ENCODE assay signal across 8 cellular contexts in genomic region chr16:69613283-69614154, GRCh38. TPM values are rescaled to one million over a fixed set of nuclear protein-coding genes. Genes with fewer than 3 reads are reported as not detected.
DNase-seq lines count a peak whose midpoint lies in the region; ATAC-seq and TF ChIP-seq lines count a peak whose summit lies in the region.

No MANE protein-coding gene starts in this region.

- intact Hi-C loops in aorta (cut with DNase I): no loop called here

- peaks cover 4 to 5% of the 10 kb centered on the region in 2 donors for H3K4me1 ChIP-seq in aorta (ENCODE audit: control insufficient read depth in 1 of 2, insufficient read depth in 2 of 2, low read length in 2 of 2)

- no peaks in the 10 kb centered on the region for H3K36me3 ChIP-seq in aorta (ENCODE audit: control insufficient read depth in 1 of 2, insufficient read depth in 2 of 2, low read length in 1 of 2)

- H3K27ac ChIP-seq in aorta (ENCODE audit: low read depth in 1 of 2, low read length in 2 of 2): no peak overlapping the region

- H3K4me3 ChIP-seq in epithelial cell of proximal tubule (ENCODE audit: low read depth, low read length) (no peak overlapping the region), retinal pigment epithelial cell (ENCODE audit: low read length) (no peak overlapping the region), aorta (ENCODE audit: low read length in 2 of 2) (no peak overlapping the region)

- no peaks in the 10 kb centered on the region for H3K27me3 ChIP-seq in aorta (ENCODE audit: control insufficient read depth in 1 of 2, insufficient read depth in 2 of 2, low read length in 1 of 2)

- ATAC-seq in GM19025 (IDR thresholded peaks at IDR 0.05; ENCODE audit: low read depth, unreplicated experiment): peak; percentile 51
- ATAC-seq in HG03045 (IDR thresholded peaks at IDR 0.05; ENCODE audit: unreplicated experiment): no peak
- ATAC-seq in aorta (ENCODE audit: low FRiP score): no peak

- H3K9me3 ChIP-seq in aorta (ENCODE audit: control insufficient read depth, low read length): no peaks in the 10 kb centered on the region

- WGBS in aorta, 2 donors: 77% methylated on average over 2 of the region's 2 CpGs

- peak; percentile 1 for DNase-seq in NCI-H2029 treated with DMSO at 0.1 percent for 48 hours (lab: John Stamatoyannopoulos, UW)
- peak; percentile 53 for DNase-seq in epithelial cell of proximal tubule (ENCODE audit: low read depth)
- DNase-seq in retinal pigment epithelial cell (ENCODE audit: low read depth): peak; percentile 48
- DNase-seq in NCI-H128 (lab: John Stamatoyannopoulos, UW; ENCODE audit: unreplicated experiment): no peak
- no peak for DNase-seq in aorta
- no peak for DNase-seq in NCI-H2227 treated with DMSO at 0.1 percent for 48 hours (lab: John Stamatoyannopoulos, UW)

- TF ChIP-seq CTCF in epithelial cell of proximal tubule (conservative IDR thresholded peaks at IDR 0.05; ENCODE audit: low read depth, low read length) (no peak), retinal pigment epithelial cell (conservative IDR thresholded peaks at IDR 0.05; ENCODE audit: low read depth, low read length) (no peak)

RNA-seq across cellular contexts. Expression of gene NFAT5, which starts 47.8 kb away (rescaled TPM):
- total RNA-seq in epithelial cell of proximal tubule (5.1 and 6.5 TPM in 2 replicates), aorta (10 to 100 TPM; 67.8 to 94.6 TPM)
- polyA plus RNA-seq in aorta: 1 to 10 TPM; 2.1 to 5.1 TPM

Comparison
In these comparisons a context has a peak if more than half of its experiments do, and no peak if none do; other contexts are left out.
1. DNase-seq: peak in NCI-H2029 treated with DMSO at 0.1 percent for 48 hours (single experiment), epithelial cell of proximal tubule (single experiment) and retinal pigment epithelial cell (single experiment); none in NCI-H128 (single experiment), aorta (0 of 2) and NCI-H2227 treated with DMSO at 0.1 percent for 48 hours (single experiment).